18 cellular contexts compared by ENCODE assay signal in genomic region chr14:59098377-59098776, GRCh38.
A peak's percentile ranks its signal among the peaks of the same experiment; 100 is the strongest.
DNase-seq lines count a peak whose midpoint lies in the region; ATAC-seq, FAIRE-seq and TF ChIP-seq lines count a peak whose summit lies in the region.
"Had no signal": no experiment of that assay in that cellular context is flagged by ENCODE, and none has a peak within 500 bp of the region (broad histone marks: within the 10 kb centered on the region; RNA-seq: fewer than 3 reads in every experiment).

No MANE protein-coding gene starts in this region.

- H3K9me2 ChIP-seq in GM23248 (ENCODE audit: insufficient read depth) = no peaks in the 10 kb centered on the region

- H3K27ac ChIP-seq in GM23248 = peak overlapping the region; percentile 93
- H3K27ac ChIP-seq in vagina = no peak overlapping the region

- H3K9me3 ChIP-seq in GM23248 (ENCODE audit: low read depth) (no peaks in the 10 kb centered on the region), vagina (no peaks in the 10 kb centered on the region)

- intact Hi-C loops in vagina (cut with DNase I) = no loop called here

- no peaks in the 10 kb centered on the region for H4K20me1 ChIP-seq in GM23248 (ENCODE audit: insufficient read depth)

- H3K4me2 ChIP-seq in GM23248 (ENCODE audit: unreplicated experiment) = peak overlapping the region; percentile 66

- DNase-seq in GM23248 (peak; percentile 93), T1000 (lab: John Stamatoyannopoulos, UW) (peak; percentile 46), fibroblast of villous mesenchyme (ENCODE audit: low read depth) (peak; percentile 66), urothelium cell line (ENCODE audit: low spot score) (peak; percentile 71), vagina (ENCODE audit: extremely low spot score in 2 of 2) (no peak)
- DNase-seq: activated CD4-positive, alpha-beta T cell treated with anti-CD3 and anti-CD28 coated beads for 48 hours; activated T-cell treated with anti-CD3 and anti-CD28 coated beads, Interleukin-2, amount 50 U/mL, for 24 hours; amygdala; COR-L47; left cardiac atrium; natural killer cell; NCI-H1105; NCI-H446 treated with DMSO at 0.1 percent for 48 hours; right cardiac atrium; stimulated activated naive CD8-positive, alpha-beta T cell treated with anti-CD3 and anti-CD28 coated beads, Interleukin-15, Interleukin-2, amounts not matched to agents 100 U/mL and 50 U/mL, for 24 hours; T-helper 1 cell had no signal

- FAIRE-seq in urothelium cell line (lab: Jason Lieb, UNC) = peak; percentile 95

- H3K79me2 ChIP-seq in GM23248 (ENCODE audit: insufficient read depth) = no peaks in the 10 kb centered on the region

- ATAC-seq in HG02885 (IDR thresholded peaks at IDR 0.05; ENCODE audit: poor library complexity, unreplicated experiment) = no peak
- ATAC-seq in HG02973 (IDR thresholded peaks at IDR 0.05; ENCODE audit: unreplicated experiment) = no peak
- ATAC-seq: natural killer cell; right cardiac atrium; stimulated activated naive CD8-positive, alpha-beta T cell treated with anti-CD3 and anti-CD28 coated beads, Interleukin-15, Interleukin-2, amounts not matched to agents 100 U/mL and 50 U/mL, for 24 hours had no signal

- peak overlapping the region; percentile 66 for H3K9ac ChIP-seq in GM23248

- H3F3A ChIP-seq in GM23248 (ENCODE audit: insufficient read depth) = peaks cover 38% of the 10 kb centered on the region

- TF ChIP-seq POLR2A in vagina (IDR thresholded peaks at IDR 0.05) = no peak

- H3K27me3 ChIP-seq in GM23248 (replicated peaks; ENCODE audit: insufficient read depth) (no peaks in the 10 kb centered on the region), vagina (no peaks in the 10 kb centered on the region)

- H3K4me3 ChIP-seq in GM23248 = peak overlapping the region; percentile 21; the same call in 1 of the 2 replicates
- no peak overlapping the region for H3K4me3 ChIP-seq in fibroblast of villous mesenchyme (ENCODE audit: low read depth, low read length)
- H3K4me3 ChIP-seq in vagina = no peak overlapping the region

- H3K36me3 ChIP-seq in GM23248 (ENCODE audit: low read depth) = no peaks in the 10 kb centered on the region
- H3K36me3 ChIP-seq in vagina = no peaks in the 10 kb centered on the region

- WGBS in GM23248 (ENCODE audit: low coverage in 1 of 2, low lambda C conversion rate in 2 of 2, missing lambda C conversion rate in 2 of 2), 2 experiments = 0 to 1% methylated on average over 4 of the region's 4 CpGs

- no peak for TF ChIP-seq CTCF in fibroblast of villous mesenchyme (IDR thresholded peaks at IDR 0.05; ENCODE audit: insufficient read depth, low read depth, low read length)
- TF ChIP-seq CTCF in vagina (IDR thresholded peaks at IDR 0.05) = no peak

- H2AFZ ChIP-seq in GM23248 = peak overlapping the region; percentile 29

- in situ Hi-C loops in GM23248 (cut with MboI) = no loop called here

- H3K4me1 ChIP-seq in GM23248 (ENCODE audit: insufficient read depth) = peaks cover 53% of the 10 kb centered on the region
- H3K4me1 ChIP-seq in vagina = no peaks in the 10 kb centered on the region

Comparison
In these comparisons a context has a peak if more than half of its experiments do, and no peak if none do; other contexts are left out.
1. DNase-seq: peak in GM23248 (single experiment), T1000 (single experiment), fibroblast of villous mesenchyme (single experiment) and urothelium cell line (single experiment); none in vagina (0 of 2).